ENCODE assay signal across 9 cellular contexts in the genomic region with DNA sequence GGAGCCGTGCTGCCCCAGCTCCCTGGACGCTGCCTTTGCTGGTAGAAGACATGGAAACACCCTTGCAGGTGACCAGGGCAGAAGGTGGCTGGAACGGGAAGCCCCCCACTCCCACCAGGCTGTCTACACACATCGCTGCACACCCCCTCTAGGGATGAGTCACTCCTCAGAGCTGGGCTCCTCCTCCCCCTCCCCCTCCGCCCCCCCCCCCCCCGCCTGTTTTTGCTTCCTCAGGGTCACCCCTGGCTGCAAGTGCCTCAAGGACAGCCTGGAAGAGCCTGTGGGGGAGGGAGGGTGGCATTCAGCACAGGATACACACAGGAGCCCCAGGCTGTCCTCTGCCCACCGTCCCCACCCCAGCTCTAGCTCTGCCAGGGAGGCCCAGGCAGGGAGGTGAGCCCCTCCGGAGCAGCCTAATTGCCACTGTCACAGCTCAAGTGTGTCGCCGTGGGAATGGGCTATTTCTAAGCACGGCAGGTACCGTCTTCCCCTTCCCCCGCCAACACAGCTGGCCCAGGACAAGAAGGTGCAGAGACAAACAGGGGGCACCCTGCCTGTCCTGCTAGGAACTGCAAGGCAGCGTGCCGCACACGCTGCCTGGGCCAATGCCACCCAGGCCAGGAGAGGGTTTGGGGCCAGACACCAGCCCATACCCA. TPM values are rescaled to one million over a fixed set of nuclear protein-coding genes. Genes with fewer than 3 reads are reported as not detected.
DNase-seq lines count a peak whose midpoint lies in the region; ATAC-seq, FAIRE-seq and TF ChIP-seq lines count a peak whose summit lies in the region.
"Had no signal": no experiment of that assay in that cellular context is flagged by ENCODE, and none has a peak within 500 bp of the region (broad histone marks: within the 10 kb centered on the region; RNA-seq: fewer than 3 reads in every experiment).

No MANE protein-coding gene starts in this region.

- no peak overlapping the region for H3K9ac ChIP-seq in astrocyte (ENCODE audit: low read length)

- peaks cover 0 to 6% (median 0%) of the 10 kb centered on the region in 3 donors for H3K4me1 Mint-ChIP-seq in CD8-positive, alpha-beta memory T cell
- H3K4me1 Mint-ChIP-seq in HFFc6 (ENCODE audit: low read depth) (no peaks in the 10 kb centered on the region), astrocyte (ENCODE audit: low read depth, unreplicated experiment) (no peaks in the 10 kb centered on the region)

- H3K9me3 ChIP-seq in CD8-positive, alpha-beta memory T cell (ENCODE audit: low read length): no peaks in the 10 kb centered on the region
- H3K9me3 ChIP-seq in astrocyte (ENCODE audit: insufficient read depth, low read depth, low read length) (no peaks in the 10 kb centered on the region), lower lobe of right lung (no peaks in the 10 kb centered on the region), suprapubic skin (no peaks in the 10 kb centered on the region)

- POLR2A ChIA-PET in CD8-positive, alpha-beta memory T cell (lab: Charles Lee): no interaction called here

- H3K4me3 Mint-ChIP-seq in CD8-positive, alpha-beta memory T cell: peak overlapping the region in 4 of 7 donors; percentile 38 to 86 (median 64)
- H3K4me3 Mint-ChIP-seq in HFFc6 (no peak overlapping the region), astrocyte (ENCODE audit: unreplicated experiment) (no peak overlapping the region)

- H3K9me3 Mint-ChIP-seq in CD8-positive, alpha-beta memory T cell: no peaks in the 10 kb centered on the region
- H3K9me3 Mint-ChIP-seq in HFFc6: no peaks in the 10 kb centered on the region
- H3K9me3 Mint-ChIP-seq in astrocyte (ENCODE audit: unreplicated experiment): no peaks in the 10 kb centered on the region

- ATAC-seq in lower lobe of right lung (peak in 1 of 2 donors; percentile 20), GM19395 (IDR thresholded peaks at IDR 0.05; ENCODE audit: unreplicated experiment) (no peak), HG03095 (IDR thresholded peaks at IDR 0.05; ENCODE audit: unreplicated experiment) (no peak)

- H3K27ac ChIP-seq in CD8-positive, alpha-beta memory T cell (ENCODE audit: low read depth, low read length): no peak overlapping the region
- H3K27ac ChIP-seq in astrocyte (ENCODE audit: low read depth, low read length) (no peak overlapping the region), lower lobe of right lung (no peak overlapping the region), suprapubic skin (no peak overlapping the region)

- intact Hi-C loops in lower lobe of right lung (cut with DNase I): no loop called here

- H3K4me1 ChIP-seq in CD8-positive, alpha-beta memory T cell (ENCODE audit: insufficient read depth, low read length): peaks cover 6% of the 10 kb centered on the region
- H3K4me1 ChIP-seq in astrocyte (ENCODE audit: insufficient read depth, low read length) (peaks cover 10% of the 10 kb centered on the region), lower lobe of right lung (peaks cover 16% of the 10 kb centered on the region), suprapubic skin (peaks cover 26% of the 10 kb centered on the region)

- H4K20me1 ChIP-seq in astrocyte (ENCODE audit: insufficient read depth, low read length): peaks cover 5% of the 10 kb centered on the region

- no peaks in the 10 kb centered on the region for H3K36me3 Mint-ChIP-seq in CD8-positive, alpha-beta memory T cell
- H3K36me3 Mint-ChIP-seq in HFFc6 (ENCODE audit: low read depth) (no peaks in the 10 kb centered on the region), astrocyte (ENCODE audit: low read depth, unreplicated experiment) (no peaks in the 10 kb centered on the region)

- 15% methylated on average over 3 of the region's 16 CpGs for WGBS in suprapubic skin

- H3K36me3 ChIP-seq in CD8-positive, alpha-beta memory T cell (ENCODE audit: insufficient read depth, low read length): no peaks in the 10 kb centered on the region
- H3K36me3 ChIP-seq in astrocyte (ENCODE audit: insufficient read depth, low read length): no peaks in the 10 kb centered on the region
- H3K36me3 ChIP-seq in lower lobe of right lung: no peaks in the 10 kb centered on the region
- H3K36me3 ChIP-seq in suprapubic skin: no peaks in the 10 kb centered on the region

- no peak for DNase-seq in CD8-positive, alpha-beta memory T cell
- DNase-seq in HFFc6: no peak
- DNase-seq in astrocyte (ENCODE audit: low read depth): no peak
- DNase-seq in lower lobe of right lung: no peak
- DNase-seq in frontal cortex (ENCODE audit: low spot score in 2 of 2): no peak
- no peak for DNase-seq in suprapubic skin (ENCODE audit: low spot score in 2 of 2)

- H3K4me3 ChIP-seq in CD8-positive, alpha-beta memory T cell (ENCODE audit: low read length): no peak overlapping the region
- H3K4me3 ChIP-seq in astrocyte (ENCODE audit: insufficient read depth, low read depth, low read length): no peak overlapping the region
- no peak overlapping the region for H3K4me3 ChIP-seq in lower lobe of right lung
- no peak overlapping the region for H3K4me3 ChIP-seq in suprapubic skin

- H3K4me2 ChIP-seq in astrocyte (ENCODE audit: low read length): peak overlapping the region; percentile 41

- TF ChIP-seq CTCF in HFFc6 (IDR thresholded peaks at IDR 0.05) (peak; percentile 58), astrocyte (IDR thresholded peaks at IDR 0.05; ENCODE audit: insufficient read depth, low read depth, low read length) (no peak), lower lobe of right lung (IDR thresholded peaks at IDR 0.05) (peak; percentile 21), suprapubic skin (IDR thresholded peaks at IDR 0.05) (peak in 1 of 2 donors; percentile 11)

- CTCF ChIA-PET in CD8-positive, alpha-beta memory T cell (lab: Charles Lee): no interaction called here

- H2AFZ ChIP-seq in astrocyte (ENCODE audit: low read depth, low read length): no peak overlapping the region

- H3K27ac Mint-ChIP-seq in CD8-positive, alpha-beta memory T cell: peak overlapping the region in 1 of 8 donors; percentile 50
- H3K27ac Mint-ChIP-seq in HFFc6 (no peak overlapping the region), astrocyte (ENCODE audit: unreplicated experiment) (no peak overlapping the region)

- no peak for TF ChIP-seq POLR2A in suprapubic skin (IDR thresholded peaks at IDR 0.05)

- no peaks in the 10 kb centered on the region for H3K27me3 ChIP-seq in CD8-positive, alpha-beta memory T cell (ENCODE audit: insufficient read depth, low read length, poor library complexity, severe bottlenecking)
- H3K27me3 ChIP-seq in astrocyte (ENCODE audit: insufficient read depth, low read length) (peaks cover 13% of the 10 kb centered on the region), lower lobe of right lung (ENCODE audit: low read depth) (peaks cover 28% of the 10 kb centered on the region), suprapubic skin (peaks cover 61% of the 10 kb centered on the region)

- TF ChIP-seq EP300 in suprapubic skin (IDR thresholded peaks at IDR 0.05): no peak

- peaks cover 0 to 9% of the 10 kb centered on the region in 2 donors for H3K27me3 Mint-ChIP-seq in CD8-positive, alpha-beta memory T cell
- H3K27me3 Mint-ChIP-seq in HFFc6 (ENCODE audit: insufficient read depth) (peaks cover 10% of the 10 kb centered on the region), astrocyte (ENCODE audit: low read depth, unreplicated experiment) (peaks cover 12% of the 10 kb centered on the region)

- FAIRE-seq in astrocyte (lab: Jason Lieb, UNC) (no peak), frontal cortex (lab: Jason Lieb, UNC) (no peak)
- FAIRE-seq: endometrium had no signal

- H3K79me2 ChIP-seq in astrocyte (ENCODE audit: insufficient read depth, low read length): no peaks in the 10 kb centered on the region

RNA-seq across cellular contexts. Expression of a gene that starts 2.5 kb away (rescaled TPM):
- total RNA-seq in CD8-positive, alpha-beta memory T cell: 1 to 10 TPM; 2.9 to 3.1 TPM
- polyA plus RNA-seq in CD8-positive, alpha-beta memory T cell: 1.1 TPM
- total RNA-seq in HFFc6 (2021; fragmentation: NEBNext Ultra II Directional; extraction: Animal tissue kit (Norgen Biotek cat#: 25700)): 1 to 10 TPM; 1.6 to 4.0 (median 2.0) TPM
- total RNA-seq in astrocyte (7.4 and 8.7 TPM in 2 replicates), lower lobe of right lung (7.7 TPM), frontal cortex (2.9 TPM), suprapubic skin (10 to 100 TPM in 3 of 4 donors, 1 to 10 TPM in 1; 9.0 to 26.2 (median 24.5) TPM)

RNA-seq across cellular contexts. Expression of a gene that starts 17.9 kb away (rescaled TPM):
- 10 to 100 TPM; 45.7 to 46.6 TPM for total RNA-seq in CD8-positive, alpha-beta memory T cell
- 40.4 TPM for polyA plus RNA-seq in CD8-positive, alpha-beta memory T cell
- total RNA-seq in HFFc6 (2021; fragmentation: NEBNext Ultra II Directional; extraction: Animal tissue kit (Norgen Biotek cat#: 25700)): 10 to 100 TPM; 41.9 to 62.8 (median 44.0) TPM
- 73.6 and 80.1 TPM in 2 replicates for total RNA-seq in astrocyte
- total RNA-seq in lower lobe of right lung: 82.5 TPM
- 45.7 TPM for total RNA-seq in frontal cortex
- 100 to 1,000 TPM; 131 to 212 (median 154) TPM for total RNA-seq in suprapubic skin

RNA-seq across cellular contexts. Expression of a gene that starts 22.7 kb away (rescaled TPM):
- total RNA-seq in CD8-positive, alpha-beta memory T cell: 100 to 1,000 TPM; 123 to 128 TPM
- polyA plus RNA-seq in CD8-positive, alpha-beta memory T cell: 231 TPM
- total RNA-seq in HFFc6 (2021; fragmentation: NEBNext Ultra II Directional; extraction: Animal tissue kit (Norgen Biotek cat#: 25700)): 100 to 1,000 TPM; 132 to 156 (median 137) TPM
- total RNA-seq in astrocyte (143 and 145 TPM in 2 replicates), lower lobe of right lung (123 TPM), frontal cortex (34.2 TPM), suprapubic skin (100 to 1,000 TPM; 102 to 115 (median 109) TPM)

RNA-seq across cellular contexts. Expression of a gene that starts 34.6 kb away (rescaled TPM):
- 1 to 10 TPM; 2.1 to 2.9 TPM for total RNA-seq in CD8-positive, alpha-beta memory T cell
- 3.4 TPM for polyA plus RNA-seq in CD8-positive, alpha-beta memory T cell
- total RNA-seq in HFFc6 (2021; fragmentation: NEBNext Ultra II Directional; extraction: Animal tissue kit (Norgen Biotek cat#: 25700)): 1 to 10 TPM; 2.8 to 7.1 (median 5.1) TPM
- 40.1 and 40.7 TPM in 2 replicates for total RNA-seq in astrocyte
- total RNA-seq in lower lobe of right lung: 27.2 TPM
- total RNA-seq in frontal cortex: 0.82 TPM
- 1 to 10 TPM; 1.7 to 3.1 (median 2.9) TPM for total RNA-seq in suprapubic skin

RNA-seq across cellular contexts. Expression of a gene that starts 57.0 kb away (rescaled TPM):
- under 1 TPM; 0.33 to 0.59 TPM for total RNA-seq in CD8-positive, alpha-beta memory T cell
- not detected for polyA plus RNA-seq in CD8-positive, alpha-beta memory T cell
- total RNA-seq in HFFc6 (2021; fragmentation: NEBNext Ultra II Directional; extraction: Animal tissue kit (Norgen Biotek cat#: 25700)): 1 to 10 TPM; 2.8 to 5.1 (median 4.1) TPM
- total RNA-seq in astrocyte (7.0 and 9.0 TPM in 2 replicates), lower lobe of right lung (3.9 TPM), frontal cortex (16.3 TPM), suprapubic skin (1 to 10 TPM in 3 of 4 donors, not detected in 1; 1.0 to 1.7 (median 1.1) TPM)

Comparison
In these comparisons a context has a peak if more than half of its experiments do, and no peak if none do; other contexts are left out.
1. H3K4me3 Mint-ChIP-seq: peak in CD8-positive, alpha-beta memory T cell (4 of 7); none in HFFc6 (single experiment) and astrocyte (single experiment).